ENCODE assay signal across 8 cellular contexts in genomic region chr17:61412860-61413653, GRCh38. TPM values are rescaled to one million over a fixed set of nuclear protein-coding genes. Genes with fewer than 3 reads are reported as not detected.
DNase-seq lines count a peak whose midpoint lies in the region; ATAC-seq and TF ChIP-seq lines count a peak whose summit lies in the region.

No MANE protein-coding gene starts in this region.

- no peaks in the 10 kb centered on the region for H3K36me3 Mint-ChIP-seq in glutamatergic neuron (ENCODE audit: unreplicated experiment)

- TF ChIP-seq POLR2A in sigmoid colon (IDR thresholded peaks at IDR 0.05): no peak

- POLR2A ChIA-PET in SK-N-SH (lab: Yijun Ruan, JAX): interaction anchor here (0.7 to 1.9 kb wide), 12 partner anchors 12 to 692 kb away, joined by 3 to 12 read pairs (median 5); partner anchors contain the start of gene TBX2

- no peaks in the 10 kb centered on the region for H3K27me3 ChIP-seq in SK-N-SH (ENCODE audit: insufficient read depth)
- H3K27me3 ChIP-seq in sigmoid colon: peaks cover 31 to 62% (median 38%) of the 10 kb centered on the region in 3 donors

- peaks cover 9% of the 10 kb centered on the region for H3K27me3 Mint-ChIP-seq in glutamatergic neuron (ENCODE audit: unreplicated experiment)

- H3K9me2 ChIP-seq in SK-N-SH: no peaks in the 10 kb centered on the region

- H3K4me3 Mint-ChIP-seq in glutamatergic neuron (ENCODE audit: unreplicated experiment): peak overlapping the region; percentile 74

- DNase-seq in DMS79 treated with DMSO at 0.1 percent for 48 hours (lab: John Stamatoyannopoulos, UW) (peak; percentile 10), DMS79 (lab: John Stamatoyannopoulos, UW) (no peak), SK-N-SH (peak; percentile 80), glutamatergic neuron (no peak), sigmoid colon (peak; percentile 63), DMS153 (lab: John Stamatoyannopoulos, UW) (no peak)
- no peak for DNase-seq in stimulated activated CD4-positive, alpha-beta T cell treated with anti-CD3 and anti-CD28 coated beads, Interleukin-4, amount 100 ng/mL, for 1 hour

- H3K9me3 ChIP-seq in SK-N-SH (no peaks in the 10 kb centered on the region), sigmoid colon (no peaks in the 10 kb centered on the region)

- H3K36me3 ChIP-seq in SK-N-SH (replicated peaks in 1 of 2; ENCODE audit: control insufficient read depth in 1 of 2, insufficient read depth in 2 of 2, low read length in 1 of 2): peaks cover 12 to 13% of the 10 kb centered on the region in 2 experiments
- H3K36me3 ChIP-seq in sigmoid colon: no peaks in the 10 kb centered on the region

- H4K20me1 ChIP-seq in SK-N-SH (ENCODE audit: insufficient read depth): no peaks in the 10 kb centered on the region; the same call in 1 of the 2 replicates

- WGBS in SK-N-SH (ENCODE audit: low lambda C conversion rate): 21% methylated on average over 28 of the region's 38 CpGs
- 13 to 19% methylated on average over 38 of the region's 38 CpGs for WGBS in sigmoid colon, 2 donors

- peak overlapping the region; percentile 87 for H2AFZ ChIP-seq in SK-N-SH (ENCODE audit: low read depth)

- H3K79me2 ChIP-seq in SK-N-SH (ENCODE audit: insufficient read depth): peaks cover 9% of the 10 kb centered on the region

- H3K9me3 Mint-ChIP-seq in glutamatergic neuron (ENCODE audit: unreplicated experiment): peaks cover 5% of the 10 kb centered on the region

- no peak overlapping the region for H3K27ac Mint-ChIP-seq in glutamatergic neuron (ENCODE audit: unreplicated experiment)

- peaks cover 31% of the 10 kb centered on the region for H3F3A ChIP-seq in SK-N-SH (replicated peaks; ENCODE audit: insufficient read depth)

- TF ChIP-seq EP300 in SK-N-SH (IDR thresholded peaks at IDR 0.05; ENCODE audit: borderline replicate concordance in 1 of 2, low read depth in 1 of 2, low read length in 1 of 2) (peak in 1 of 2 experiments; percentile 41; a peak in 1 of 4 replicates), sigmoid colon (IDR thresholded peaks at IDR 0.05) (no peak)

- ATAC-seq in GM18520 (IDR thresholded peaks at IDR 0.05; ENCODE audit: unreplicated experiment): no peak

- H3K4me3 ChIP-seq in SK-N-SH (ENCODE audit: low read depth in 2 of 2, low read length in 1 of 2) (peak overlapping the region; percentile 77 to 82), sigmoid colon (peak overlapping the region; percentile 29 to 60 (median 53))

- CTCF ChIA-PET in SK-N-SH (lab: Yijun Ruan, JAX): interaction anchor here (0.7 to 16.4 kb wide), 68 partner anchors 8 to 736 kb away, joined by 3 to 318 read pairs (median 6); partner anchors contain the start of genes BCAS3, BRIP1 and TBX2

- TF ChIP-seq CTCF in SK-N-SH (IDR thresholded peaks at IDR 0.05) (no peak), glutamatergic neuron (IDR thresholded peaks at IDR 0.05; ENCODE audit: partially characterized antibody, unreplicated experiment) (no peak), sigmoid colon (IDR thresholded peaks at IDR 0.05) (no peak)

- H3K27ac ChIP-seq in SK-N-SH (ENCODE audit: low read depth in 2 of 2, low read length in 1 of 2) (peak overlapping the region; percentile 80 to 90), sigmoid colon (peak overlapping the region; percentile 46 to 91 (median 63))

- TF ChIP-seq RAD21 in SK-N-SH (IDR thresholded peaks at IDR 0.05; ENCODE audit: low read length): no peak

- H3K4me1 Mint-ChIP-seq in glutamatergic neuron (ENCODE audit: low read depth, unreplicated experiment): peaks cover 8% of the 10 kb centered on the region

- intact Hi-C loops in sigmoid colon (cut with DNase I): loop anchor here (5.0 to 10.0 kb wide), 4 partner anchors 139 to 691 kb away; partner anchors contain the start of gene BRIP1

- H3K4me2 ChIP-seq in SK-N-SH: peak overlapping the region; percentile 95

- H3K4me1 ChIP-seq in SK-N-SH (ENCODE audit: control insufficient read depth in 1 of 2, insufficient read depth in 2 of 2, low read depth in 1 of 2, low read length in 1 of 2) (peaks cover 5 to 49% of the 10 kb centered on the region in 2 experiments; a peak in 2 of 4 replicates), sigmoid colon (peaks cover 0 to 57% (median 54%) of the 10 kb centered on the region in 4 donors)

- H3K9ac ChIP-seq in SK-N-SH: peak overlapping the region; percentile 84

TF ChIP-seq in SK-N-SH, 30 proteins besides CTCF, POLR2A, EP300 and RAD21:
- TF ChIP-seq GABPA (IDR thresholded peaks at IDR 0.05; ENCODE audit: low read depth): 0 out of 2 replicates have a peak, but pooled peaks have one; percentile 6
- TF ChIP-seq SIN3A (IDR thresholded peaks at IDR 0.05; ENCODE audit: borderline replicate concordance, low read depth, low read length): 0 out of 2 replicates have a peak, but pooled peaks have one; percentile 7
- TF ChIP-seq GATA2 (CRISPR knock-in tag; IDR thresholded peaks at IDR 0.05): 0 out of 2 replicates have a peak, but pooled peaks have one; percentile 53
- peak; percentile 26; the same call in 1 of the 2 replicates for TF ChIP-seq MXI1 (IDR thresholded peaks at IDR 0.05; ENCODE audit: low read depth, low read length)
- TF ChIP-seq ZBTB33 (IDR thresholded peaks at IDR 0.05; ENCODE audit: borderline replicate concordance, low read depth): no peak

RNA-seq across cellular contexts. Expression of gene TBX2, which starts 13.4 kb away (rescaled TPM):
- polyA plus RNA-seq in SK-N-SH (2012; rRNA removed): 37.8 and 57.8 TPM in 2 replicates
- polyA plus RNA-seq in SK-N-SH (2012; cell fraction: cytosol; rRNA removed): 28.9 and 45.2 TPM in 2 replicates
- polyA plus RNA-seq in SK-N-SH (2012; cell fraction: nucleus; rRNA removed): 179 and 233 TPM in 2 replicates
- total RNA-seq in glutamatergic neuron (ENCODE audit: unreplicated experiment): 5.4 TPM
- 1 to 10 TPM in 3 of 4 donors, under 1 TPM in 1; 0.99 to 5.3 (median 2.3) TPM for total RNA-seq in sigmoid colon
- polyA plus RNA-seq in sigmoid colon: 1 to 10 TPM; 2.3 to 5.3 (median 3.6) TPM

RNA-seq across cellular contexts. Expression of gene TBX4, which starts 39.2 kb away (rescaled TPM):
- polyA plus RNA-seq in SK-N-SH (2012; rRNA removed) (0.02 and 0.05 TPM in 2 replicates), sigmoid colon (not detected)
- polyA plus RNA-seq in SK-N-SH (2012; cell fraction: cytosol; rRNA removed): 0.05 and 0.19 TPM in 2 replicates
- 0.45 and 0.75 TPM in 2 replicates for polyA plus RNA-seq in SK-N-SH (2012; cell fraction: nucleus; rRNA removed)
- total RNA-seq in glutamatergic neuron (ENCODE audit: unreplicated experiment) (not detected), sigmoid colon (not detected)

Comparison
In these comparisons a context has a peak if more than half of its experiments do, and no peak if none do; other contexts are left out.
1. DNase-seq: peak in DMS79 treated with DMSO at 0.1 percent for 48 hours (single experiment), SK-N-SH (single experiment) and sigmoid colon (single experiment); none in DMS79 (single experiment), glutamatergic neuron (single experiment), DMS153 (single experiment) and stimulated activated CD4-positive, alpha-beta T cell treated with anti-CD3 and anti-CD28 coated beads, Interleukin-4, amount 100 ng/mL, for 1 hour (single experiment).